In genomic region chr4:76179398-76180318, GRCh38 we compare ENCODE assay signal across 8 cellular contexts. TPM values are rescaled to one million over a fixed set of nuclear protein-coding genes. Genes with fewer than 3 reads are reported as not detected.
DNase-seq lines count a peak whose midpoint lies in the region; ATAC-seq and TF ChIP-seq lines count a peak whose summit lies in the region.

No MANE protein-coding gene starts in this region.

- no peaks in the 10 kb centered on the region for H3K79me2 ChIP-seq in neural progenitor cell (ENCODE audit: low read depth)

- no peak overlapping the region for H3K4me3 ChIP-seq in fibroblast of the aortic adventitia (ENCODE audit: low read depth, low read length)
- no peak overlapping the region for H3K4me3 ChIP-seq in neural progenitor cell

- H3K9me3 Mint-ChIP-seq in neural progenitor cell: no peaks in the 10 kb centered on the region

- TF ChIP-seq CTCF in fibroblast of the aortic adventitia (IDR thresholded peaks at IDR 0.05; ENCODE audit: insufficient read depth, low read length): peak; percentile 91
- peak; percentile 98 for TF ChIP-seq CTCF in neural progenitor cell (IDR thresholded peaks at IDR 0.05)

- no peaks in the 10 kb centered on the region for H3K9me3 ChIP-seq in neural progenitor cell (ENCODE audit: low read depth)

- H3K4me1 Mint-ChIP-seq in neural progenitor cell: no peaks in the 10 kb centered on the region

- peaks cover 5% of the 10 kb centered on the region for H4K20me1 ChIP-seq in neural progenitor cell (ENCODE audit: low read depth)

- H3K27me3 ChIP-seq in neural progenitor cell: no peaks in the 10 kb centered on the region

- H3K9ac ChIP-seq in neural progenitor cell: no peak overlapping the region

- no peak overlapping the region for H3K4me3 Mint-ChIP-seq in neural progenitor cell

- peak; percentile 94 for ATAC-seq in GM21723 (IDR thresholded peaks at IDR 0.05; ENCODE audit: unreplicated experiment)

- H2AFZ ChIP-seq in neural progenitor cell (replicated peaks): no peak overlapping the region

- H3K4me1 ChIP-seq in neural progenitor cell: no peaks in the 10 kb centered on the region

- DNase-seq in DMS53 (lab: John Stamatoyannopoulos, UW) (peak; percentile 89), LHCN-M2 (ENCODE audit: low read depth) (peak; percentile 73), RKO (ENCODE audit: low spot score) (peak; percentile 85), fibroblast of the aortic adventitia (ENCODE audit: low read depth) (peak; percentile 88), neural progenitor cell (ENCODE audit: low spot score) (peak; percentile 91), stromal cell of bone marrow (ENCODE audit: low read depth) (peak; percentile 47)
- peak; percentile 88 to 90 for DNase-seq in activated T-cell treated with anti-CD3 and anti-CD28 coated beads, Interleukin-2, amount 50 U/mL, for 48 hours

- H3K27ac Mint-ChIP-seq in neural progenitor cell: no peak overlapping the region

- H3K36me3 ChIP-seq in neural progenitor cell: no peaks in the 10 kb centered on the region

- H3K27ac ChIP-seq in neural progenitor cell: no peak overlapping the region

- H3K4me2 ChIP-seq in neural progenitor cell: no peak overlapping the region

- H3F3A ChIP-seq in neural progenitor cell (ENCODE audit: low read depth): no peaks in the 10 kb centered on the region

- H3K27me3 Mint-ChIP-seq in neural progenitor cell (ENCODE audit: insufficient read depth, low read depth): no peaks in the 10 kb centered on the region

- peaks cover 7% of the 10 kb centered on the region for H3K36me3 Mint-ChIP-seq in neural progenitor cell

RNA-seq across cellular contexts. Expression of gene NUP54, which starts 31.5 kb away (rescaled TPM):
- total RNA-seq in LHCN-M2 (2014; rRNA removed): 42.4 and 48.2 TPM in 2 replicates
- 12.3 TPM for polyA plus RNA-seq in LHCN-M2 (2012)
- total RNA-seq in fibroblast of the aortic adventitia (ENCODE audit: low replicate concordance): 28.2 and 64.4 TPM in 2 replicates
- total RNA-seq in neural progenitor cell (ENCODE audit: low replicate concordance): 107 and 161 TPM in 2 replicates

RNA-seq across cellular contexts. Expression of gene SCARB2, which starts 34.0 kb away (rescaled TPM):
- total RNA-seq in LHCN-M2 (2014; rRNA removed) (156 and 163 TPM in 2 replicates), fibroblast of the aortic adventitia (ENCODE audit: low replicate concordance) (114 and 184 TPM in 2 replicates), neural progenitor cell (ENCODE audit: low replicate concordance) (67.1 and 97.4 TPM in 2 replicates)
- polyA plus RNA-seq in LHCN-M2 (2012): 79.5 TPM
